ENCODE assay signal across 19 cellular contexts in genomic region chr12:130425698-130426245, GRCh38.
"Had no signal": no experiment of that assay in that cellular context is flagged by ENCODE, and none has a peak within 500 bp of the region (broad histone marks: within the 10 kb centered on the region; RNA-seq: fewer than 3 reads in every experiment).

No MANE protein-coding gene starts in this region.

- H3K9me3 ChIP-seq: heart left ventricle, lower lobe of right lung, pancreas had no signal

- H3K4me3 ChIP-seq: dorsolateral prefrontal cortex, heart left ventricle, lower lobe of right lung, pancreas, tibial nerve had no signal

- DNase-seq: cortex of kidney; effector CD8-positive, alpha-beta T cell; heart left ventricle; hypothalamus; lower lobe of right lung; midbrain; pancreas; right cardiac atrium; small intestine; stimulated activated CD4-positive, alpha-beta T cell treated with anti-CD3 and anti-CD28 coated beads, Interleukin-2, amount 100 ng/mL, for 48 hours; stimulated activated naive CD4-positive, alpha-beta T cell treated with Interleukin-2 at 50 U/mL for 16 hours had no signal

- H3K36me3 ChIP-seq: heart left ventricle, lower lobe of right lung, pancreas, tibial nerve had no signal

- H3K27me3 Mint-ChIP-seq: central memory CD8-positive, alpha-beta T cell; memory B cell had no signal

- H3K36me3 Mint-ChIP-seq: memory B cell had no signal

- H3K4me1 ChIP-seq: heart left ventricle, lower lobe of right lung, pancreas, tibial nerve had no signal

- H3K4me3 Mint-ChIP-seq: central memory CD8-positive, alpha-beta T cell; memory B cell; nephron had no signal

- H3K27ac Mint-ChIP-seq: memory B cell, nephron, progenitor cell of endocrine pancreas had no signal

- H3K27ac ChIP-seq: dorsolateral prefrontal cortex, heart left ventricle, lower lobe of right lung, pancreas, tibial nerve had no signal

- ATAC-seq: esophagus mucosa, left lobe of liver, pancreas, right cardiac atrium had no signal

- H3K4me1 Mint-ChIP-seq: central memory CD8-positive, alpha-beta T cell; memory B cell; nephron had no signal

- H3K27me3 ChIP-seq: dorsolateral prefrontal cortex, pancreas, tibial nerve had no signal

- H3K9me3 Mint-ChIP-seq: central memory CD8-positive, alpha-beta T cell; memory B cell; nephron had no signal
